26 cellular contexts compared by ENCODE assay signal in genomic region chr16:15715221-15715620, GRCh38.
"Had no signal": no experiment of that assay in that cellular context is flagged by ENCODE, and none has a peak within 500 bp of the region (broad histone marks: within the 10 kb centered on the region; RNA-seq: fewer than 3 reads in every experiment).

No MANE protein-coding gene starts in this region.

- H3K4me2 ChIP-seq: hepatocyte had no signal

- H3K27me3 ChIP-seq: brain microvascular endothelial cell, dorsolateral prefrontal cortex, esophagus squamous epithelium, heart right ventricle, hepatocyte had no signal

- H3K27ac ChIP-seq: brain microvascular endothelial cell, dorsolateral prefrontal cortex, esophagus squamous epithelium, heart right ventricle, hepatocyte had no signal

- H3K79me2 ChIP-seq: hepatocyte had no signal

- H2AFZ ChIP-seq: hepatocyte had no signal

- H3K9me3 ChIP-seq: esophagus squamous epithelium, heart right ventricle had no signal

- H3K4me1 ChIP-seq: heart right ventricle had no signal

- H3K4me3 ChIP-seq: coronary artery, dorsolateral prefrontal cortex, esophagus squamous epithelium, heart right ventricle, hepatocyte had no signal

- H3K36me3 ChIP-seq: brain microvascular endothelial cell had no signal

- ATAC-seq: activated CD4-positive, alpha-beta T cell treated with anti-CD3 and anti-CD28 coated beads for 36 hours; activated CD8-positive, alpha-beta memory T cell treated with anti-CD3 and anti-CD28 coated beads, Interleukin-2, amount 10 ng/mL, durations not matched to agents 7 days and 5 days; activated CD8-positive, alpha-beta T cell treated with anti-CD3 and anti-CD28 coated beads, Interleukin-2, amount 10 ng/mL, durations not matched to agents 7 days and 5 days; heart right ventricle had no signal

- DNase-seq: activated CD4-positive, alpha-beta memory T cell treated with anti-CD3 and anti-CD28 coated beads for 36 hours; activated CD4-positive, alpha-beta T cell treated with anti-CD3 and anti-CD28 coated beads for 36 hours; activated CD4-positive, alpha-beta T cell treated with anti-CD3 and anti-CD28 coated beads, Interleukin-2, amount 10 ng/mL, durations not matched to agents 24 days and 14 days; activated CD4-positive, CD25-positive, alpha-beta regulatory T cell; activated CD4-positive, CD25-positive, alpha-beta regulatory T cell treated with anti-CD3 and anti-CD28 coated beads, Interleukin-2, amount 50 U/mL, for 72 hours; activated CD8-positive, alpha-beta memory T cell treated with anti-CD3 and anti-CD28 coated beads, Interleukin-2, amount 10 ng/mL, durations not matched to agents 7 days and 5 days; activated CD8-positive, alpha-beta memory T cell treated with anti-CD3 and anti-CD28 coated beads, Interleukin-2, amount 50 U/mL, for 4 hours; activated CD8-positive, alpha-beta T cell treated with anti-CD3 and anti-CD28 coated beads, Interleukin-2, amount 10 ng/mL, durations not matched to agents 7 days and 5 days; activated effector memory CD4-positive, alpha-beta T cell treated with anti-CD3 and anti-CD28 coated beads, Interleukin-2, amount 50 U/mL, for 16 hours; activated naive CD4-positive, alpha-beta T cell treated with anti-CD3 and anti-CD28 coated beads for 36 hours; activated T-cell treated with anti-CD3 and anti-CD28 coated beads, Interleukin-2, amount 50 U/mL, for 1 hour; activated T-cell treated with anti-CD3 and anti-CD28 coated beads, Interleukin-2, amount 50 U/mL, for 48 hours; amniotic stem cell; anterior cingulate cortex; brain microvascular endothelial cell; dorsolateral prefrontal cortex; effector memory CD4-positive, alpha-beta T cell; erythroblast; esophagus squamous epithelium; foreskin melanocyte; heart right ventricle; T-helper 2 cell had no signal

- FAIRE-seq: astrocyte, bronchial epithelial cell had no signal
